ENCODE assay signal across 9 cellular contexts in the genomic region with DNA sequence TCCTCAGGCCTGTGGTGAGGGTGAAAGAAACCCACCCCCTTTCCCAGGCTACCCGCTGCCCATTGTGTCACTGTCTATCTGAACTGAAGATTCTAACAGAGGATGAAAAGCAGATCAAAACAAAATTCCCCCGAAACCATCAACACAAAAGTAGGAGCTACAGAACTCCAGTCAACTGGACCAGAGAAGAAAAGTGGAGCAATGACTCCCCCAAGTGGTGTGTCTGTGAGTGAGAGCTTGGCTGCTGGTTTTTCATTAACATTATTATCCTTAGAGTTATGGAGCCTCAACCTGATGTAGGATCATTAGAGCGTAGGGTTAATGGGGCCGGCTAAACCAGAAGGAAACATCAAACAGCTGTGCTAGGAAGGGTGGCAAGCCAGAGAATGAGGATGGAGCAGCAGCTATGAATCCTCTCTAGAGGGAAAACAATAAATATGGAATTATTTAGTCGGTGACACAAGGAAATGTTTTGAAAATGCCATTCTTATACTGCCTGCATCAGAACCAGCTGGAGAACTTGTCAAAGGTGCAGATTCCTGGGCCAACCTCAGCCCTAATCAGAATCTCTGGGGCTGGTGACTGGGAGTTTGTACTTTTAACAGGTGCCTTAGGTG. TPM values are rescaled to one million over a fixed set of nuclear protein-coding genes. Genes with fewer than 3 reads are reported as not detected.
DNase-seq lines count a peak whose midpoint lies in the region; ATAC-seq and TF ChIP-seq lines count a peak whose summit lies in the region.
"Had no signal": no experiment of that assay in that cellular context is flagged by ENCODE, and none has a peak within 500 bp of the region (broad histone marks: within the 10 kb centered on the region; RNA-seq: fewer than 3 reads in every experiment).

No MANE protein-coding gene starts in this region.

- in situ Hi-C loops in SK-MEL-5 (cut with HindIII; ENCODE audit: low pct_unique_long_range_greater_than_20kb, low sequenced_read_pairs): no loop called here

- peak overlapping the region; percentile 38 for H2AFZ ChIP-seq in parathyroid adenoma

- no peaks in the 10 kb centered on the region for H3K9me3 ChIP-seq in parathyroid adenoma (ENCODE audit: control insufficient read depth, low read length)

- ATAC-seq in foreskin keratinocyte (peak; percentile 67), HG02571 (IDR thresholded peaks at IDR 0.05; ENCODE audit: unreplicated experiment) (no peak), HG03135 (IDR thresholded peaks at IDR 0.05; ENCODE audit: unreplicated experiment) (no peak)

- H3K9ac ChIP-seq in parathyroid adenoma: no peak overlapping the region

- no peaks in the 10 kb centered on the region for H3K4me1 ChIP-seq in foreskin keratinocyte
- H3K4me1 ChIP-seq in parathyroid adenoma: peaks cover 4% of the 10 kb centered on the region

- no peak overlapping the region for H3K27ac ChIP-seq in foreskin keratinocyte
- H3K27ac ChIP-seq in parathyroid adenoma: no peak overlapping the region

- no peaks in the 10 kb centered on the region for H3K79me2 ChIP-seq in parathyroid adenoma

- DNase-seq in DMS 273 treated with DMSO at 0.1 percent for 48 hours (lab: John Stamatoyannopoulos, UW) (peak; percentile 61), LHCN-M2 (ENCODE audit: low read depth) (peak; percentile 82), SK-MEL-5 (ENCODE audit: low read depth, low spot score) (peak; percentile 89), foreskin keratinocyte (peak; percentile 9 to 45)
- DNase-seq in stimulated activated CD4-positive, alpha-beta T cell treated with anti-CD3 and anti-CD28 coated beads, Interleukin-4, amount 100 ng/mL, for 24 hours: no peak
- DNase-seq: naive B cell had no signal

- H3K36me3 ChIP-seq in parathyroid adenoma (ENCODE audit: control insufficient read depth, insufficient read depth, low read length): no peaks in the 10 kb centered on the region

- TF ChIP-seq CTCF in foreskin keratinocyte (conservative IDR thresholded peaks at IDR 0.05) (peak; percentile 77), parathyroid adenoma (IDR thresholded peaks at IDR 0.05) (peak; percentile 58)

- H3K4me3 ChIP-seq in parathyroid adenoma (ENCODE audit: low read depth, low read length): no peak overlapping the region

- no peak overlapping the region for H3K4me2 ChIP-seq in parathyroid adenoma (ENCODE audit: low read length)

- H3K27me3 ChIP-seq in foreskin keratinocyte (peaks cover 3% of the 10 kb centered on the region), parathyroid adenoma (ENCODE audit: control insufficient read depth, insufficient read depth, low read length) (no peaks in the 10 kb centered on the region)

RNA-seq across cellular contexts. Expression of gene AKR1B1, which starts 38.3 kb away (rescaled TPM):
- total RNA-seq in LHCN-M2 (2014; rRNA removed) (126 and 146 TPM in 2 replicates), foreskin keratinocyte (82.0 and 89.5 TPM in 2 replicates)
- polyA plus RNA-seq in LHCN-M2 (2012): 481 TPM
- total RNA-seq in SK-MEL-5 (2014; rRNA removed; shearing (Covaris generic)): 85.0 and 94.1 TPM in 2 replicates
- polyA plus RNA-seq in SK-MEL-5 (2015; cell fraction: cytosol; rRNA removed): 181 and 196 TPM in 2 replicates
- polyA plus RNA-seq in SK-MEL-5 (2015; cell fraction: nucleus; rRNA removed): 125 and 159 TPM in 2 replicates
- 113 and 132 TPM in 2 replicates for polyA plus RNA-seq in foreskin keratinocyte
